Comparison of ENCODE assay signal across 8 cellular contexts in genomic region chr1:201714542-201715276, GRCh38.
DNase-seq lines count a peak whose midpoint lies in the region; ATAC-seq and TF ChIP-seq lines count a peak whose summit lies in the region.

No MANE protein-coding gene starts in this region.

- H3K4me3 ChIP-seq in BJ (ENCODE audit: low read depth, low read length) = no peak overlapping the region
- no peak overlapping the region for H3K4me3 ChIP-seq in NT2/D1 (ENCODE audit: insufficient read length, low read depth)
- no peak overlapping the region for H3K4me3 ChIP-seq in mucosa of descending colon
- H3K4me3 ChIP-seq in MM.1S (ENCODE audit: low read length) = no peak overlapping the region

- H3K27me3 Mint-ChIP-seq in dendritic cell treated with granulocyte-macrophage colony-stimulating factor and Interleukin-4, amounts not matched to agents 40 ng/mL and 50 ng/mL, for 4 days = peaks cover 6% of the 10 kb centered on the region

- H3K9ac ChIP-seq in NT2/D1 (ENCODE audit: insufficient read length, low read depth) (peak overlapping the region; percentile 12), MM.1S (ENCODE audit: low read length) (no peak overlapping the region)

- H3K9me3 Mint-ChIP-seq in dendritic cell treated with granulocyte-macrophage colony-stimulating factor and Interleukin-4, amounts not matched to agents 40 ng/mL and 50 ng/mL, for 4 days = no peaks in the 10 kb centered on the region

- no peaks in the 10 kb centered on the region for H4K20me1 ChIP-seq in MM.1S (ENCODE audit: insufficient read depth, low read length)

- POLR2A ChIA-PET in BJ (lab: Charles Lee) = interaction anchor here (0.6 kb wide), 1 partner anchor 67 kb away, joined by 3 read pairs; no protein-coding TSS in a partner anchor

- H3K4me1 Mint-ChIP-seq in dendritic cell treated with granulocyte-macrophage colony-stimulating factor and Interleukin-4, amounts not matched to agents 40 ng/mL and 50 ng/mL, for 4 days (ENCODE audit: low read depth) = peaks cover 94% of the 10 kb centered on the region

- intact Hi-C loops in dendritic cell treated with granulocyte-macrophage colony-stimulating factor and Interleukin-4, amounts not matched to agents 40 ng/mL and 50 ng/mL, for 4 days (cut with micrococcal nuclease) = loop anchor here (5.0 kb wide), 1 partner anchor 33 kb away; no protein-coding TSS in a partner anchor
- intact Hi-C loops in mucosa of descending colon (cut with DNase I, micrococcal nuclease) = loop anchor here in 1 of 2 donors (5.0 kb wide), 1 partner anchor 78 kb away; no protein-coding TSS in a partner anchor

- H3K27me3 ChIP-seq in BJ (ENCODE audit: control insufficient read depth, insufficient read depth, low read length) = no peaks in the 10 kb centered on the region
- H3K27me3 ChIP-seq in NT2/D1 (ENCODE audit: insufficient read depth, insufficient read length) = no peaks in the 10 kb centered on the region
- H3K27me3 ChIP-seq in MM.1S (replicated peaks; ENCODE audit: insufficient read depth, low read length) = no peaks in the 10 kb centered on the region

- no peak overlapping the region for H3K27ac ChIP-seq in MM.1S (ENCODE audit: low read length)

- H3K4me1 ChIP-seq in NT2/D1 (ENCODE audit: insufficient read depth, insufficient read length) = peaks cover 31% of the 10 kb centered on the region
- H3K4me1 ChIP-seq in mucosa of descending colon (ENCODE audit: low read depth) = peaks cover 29% of the 10 kb centered on the region
- peaks cover 11% of the 10 kb centered on the region for H3K4me1 ChIP-seq in MM.1S (ENCODE audit: low read length)

- ATAC-seq in mucosa of descending colon (peak; percentile 81), GM21825 (IDR thresholded peaks at IDR 0.05; ENCODE audit: unreplicated experiment) (no peak)

- H3F3A ChIP-seq in MM.1S (ENCODE audit: insufficient read depth, low read length) = no peaks in the 10 kb centered on the region

- DNase-seq in BJ (ENCODE audit: low read depth) (peak; percentile 98), NT2/D1 (ENCODE audit: low read depth, low spot score) (no peak), mucosa of descending colon (peak; percentile 49 to 77 (median 66)), NCI-H1694 treated with DMSO at 0.1 percent for 48 hours (lab: John Stamatoyannopoulos, UW) (no peak), MM.1S (no peak), NAMALWA (ENCODE audit: low spot score) (no peak)

- TF ChIP-seq CTCF in BJ (IDR thresholded peaks at IDR 0.05; ENCODE audit: insufficient read depth, low read depth, low read length) (no peak), mucosa of descending colon (IDR thresholded peaks at IDR 0.05) (no peak), MM.1S (IDR thresholded peaks at IDR 0.05; ENCODE audit: low read length) (no peak)

- H3K79me2 ChIP-seq in MM.1S (ENCODE audit: low read length) = no peaks in the 10 kb centered on the region

- no peaks in the 10 kb centered on the region for H3K36me3 Mint-ChIP-seq in dendritic cell treated with granulocyte-macrophage colony-stimulating factor and Interleukin-4, amounts not matched to agents 40 ng/mL and 50 ng/mL, for 4 days (ENCODE audit: low read depth)

- H2AFZ ChIP-seq in MM.1S (ENCODE audit: low read length) = no peak overlapping the region

- peak overlapping the region; percentile 91 for H3K27ac Mint-ChIP-seq in dendritic cell treated with granulocyte-macrophage colony-stimulating factor and Interleukin-4, amounts not matched to agents 40 ng/mL and 50 ng/mL, for 4 days

- CTCF ChIA-PET in BJ (lab: Yijun Ruan, JAX) = interaction anchor here (0.8 to 17.3 kb wide), 9 partner anchors 9 to 232 kb away, joined by 3 to 495 read pairs (median 6); no protein-coding TSS in a partner anchor

- H3K9me3 ChIP-seq in NT2/D1 (ENCODE audit: insufficient read depth, low read length) (no peaks in the 10 kb centered on the region), mucosa of descending colon (no peaks in the 10 kb centered on the region), MM.1S (replicated peaks; ENCODE audit: insufficient read depth, low read length) (no peaks in the 10 kb centered on the region)

- H3K4me3 Mint-ChIP-seq in dendritic cell treated with granulocyte-macrophage colony-stimulating factor and Interleukin-4, amounts not matched to agents 40 ng/mL and 50 ng/mL, for 4 days = peak overlapping the region; percentile 57

- H3K9me2 ChIP-seq in MM.1S (replicated peaks; ENCODE audit: insufficient read depth, low read length) = no peaks in the 10 kb centered on the region

- peaks cover 25% of the 10 kb centered on the region for H3K36me3 ChIP-seq in BJ (ENCODE audit: control insufficient read depth, insufficient read depth, low read length)
- H3K36me3 ChIP-seq in NT2/D1 (ENCODE audit: insufficient read depth, insufficient read length, low read length) = peaks cover 12% of the 10 kb centered on the region
- H3K36me3 ChIP-seq in mucosa of descending colon (ENCODE audit: low read depth) = no peaks in the 10 kb centered on the region
- H3K36me3 ChIP-seq in MM.1S (replicated peaks; ENCODE audit: insufficient read depth, low read length) = no peaks in the 10 kb centered on the region

- no peak overlapping the region for H3K4me2 ChIP-seq in MM.1S (ENCODE audit: low read depth, low read length)

Comparison
In these comparisons a context has a peak if more than half of its experiments do, and no peak if none do; other contexts are left out.
1. DNase-seq: peak in BJ (single experiment) and mucosa of descending colon (3 of 3); none in NT2/D1 (single experiment), NCI-H1694 treated with DMSO at 0.1 percent for 48 hours (single experiment), MM.1S (single experiment) and NAMALWA (single experiment).